ENCODE assay signal across 14 cellular contexts in the genomic region with DNA sequence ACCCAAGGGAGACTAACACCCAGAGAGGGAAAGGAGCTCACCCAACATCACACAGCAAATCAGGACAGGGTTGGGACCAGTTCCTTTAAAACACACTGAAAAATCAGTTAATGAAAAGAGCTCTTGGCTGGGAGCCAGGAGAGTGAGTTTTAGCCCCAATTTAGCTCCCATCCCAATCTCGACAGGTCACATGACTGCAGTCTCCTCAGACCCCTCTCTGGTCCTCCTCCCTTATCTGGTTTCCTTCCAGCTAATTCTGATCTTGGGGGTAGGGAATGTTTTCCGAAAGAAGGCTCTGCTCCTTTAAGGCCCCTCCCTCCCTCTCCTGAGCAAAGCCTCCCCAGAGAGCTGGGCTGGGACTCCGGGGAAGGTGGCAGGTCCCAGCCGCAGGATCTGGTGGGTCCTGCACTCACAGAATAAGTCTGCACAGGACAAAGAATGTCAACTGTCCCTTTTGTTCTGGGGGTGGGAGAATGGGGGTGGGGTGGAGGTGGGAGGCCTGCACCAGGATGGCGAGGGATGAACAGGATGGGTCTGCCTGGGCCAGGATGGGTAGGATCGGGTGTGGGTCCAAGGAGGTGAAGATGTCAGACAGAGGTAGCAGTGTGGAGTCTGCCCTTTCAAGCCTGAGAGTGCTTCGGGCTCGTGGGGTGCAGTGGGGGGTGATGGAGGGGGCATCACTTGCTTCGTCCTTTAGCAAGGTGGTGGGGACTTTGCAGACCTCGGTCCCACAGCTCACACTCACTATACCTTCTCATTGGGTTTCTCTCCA. TPM values are rescaled to one million over a fixed set of nuclear protein-coding genes. Genes with fewer than 3 reads are reported as not detected.
A peak's percentile ranks its signal among the peaks of the same experiment; 100 is the strongest.
DNase-seq lines count a peak whose midpoint lies in the region; ATAC-seq and TF ChIP-seq lines count a peak whose summit lies in the region.
"Had no signal": no experiment of that assay in that cellular context is flagged by ENCODE, and none has a peak within 500 bp of the region (broad histone marks: within the 10 kb centered on the region; RNA-seq: fewer than 3 reads in every experiment).

No MANE protein-coding gene starts in this region.

- intact Hi-C loops in natural killer cell (cut with micrococcal nuclease): no loop called here

- peak; percentile 33 for DNase-seq in NCI-H1436 (lab: John Stamatoyannopoulos, UW)
- DNase-seq in NCI-H1436 treated with DMSO at 0.1 percent for 48 hours (lab: John Stamatoyannopoulos, UW): no peak
- DNase-seq in natural killer cell: no peak
- no peak for DNase-seq in NCI-H526 (lab: John Stamatoyannopoulos, UW)
- DNase-seq: COR-L47, HFFc6, hypothalamus, NCI-H1417 treated with DMSO at 0.1 percent for 48 hours had no signal

- peak overlapping the region; percentile 47 for H3K4me3 Mint-ChIP-seq in activated T-helper 17 cell treated with anti-CD3 and anti-CD28 coated beads, Interleukin-2, amount 50 U/mL, for 72 hours
- peak overlapping the region; percentile 28 for H3K4me3 Mint-ChIP-seq in natural killer cell
- H3K4me3 Mint-ChIP-seq: HFFc6 had no signal

- peaks cover 23% of the 10 kb centered on the region for H3K4me1 Mint-ChIP-seq in activated T-helper 17 cell treated with anti-CD3 and anti-CD28 coated beads, Interleukin-2, amount 50 U/mL, for 72 hours
- H3K4me1 Mint-ChIP-seq in natural killer cell: peaks cover 14 to 44% of the 10 kb centered on the region in 2 donors

- H3K36me3 Mint-ChIP-seq in activated T-helper 17 cell treated with anti-CD3 and anti-CD28 coated beads, Interleukin-2, amount 50 U/mL, for 72 hours (ENCODE audit: low read depth): no peaks in the 10 kb centered on the region
- H3K36me3 Mint-ChIP-seq in natural killer cell: no peaks in the 10 kb centered on the region

- peak overlapping the region; percentile 76 for H3K27ac Mint-ChIP-seq in activated T-helper 17 cell treated with anti-CD3 and anti-CD28 coated beads, Interleukin-2, amount 50 U/mL, for 72 hours
- H3K27ac Mint-ChIP-seq in natural killer cell: peak overlapping the region; percentile 58 to 74

- H3K36me3 ChIP-seq in KOPT-K1 (ENCODE audit: insufficient read depth, low read length): no peaks in the 10 kb centered on the region
- H3K36me3 ChIP-seq: esophagus muscularis mucosa had no signal

- H3K9me3 Mint-ChIP-seq in activated T-helper 17 cell treated with anti-CD3 and anti-CD28 coated beads, Interleukin-2, amount 50 U/mL, for 72 hours: no peaks in the 10 kb centered on the region
- no peaks in the 10 kb centered on the region for H3K9me3 Mint-ChIP-seq in natural killer cell
- H3K9me3 Mint-ChIP-seq: HFFc6 had no signal

- H3K27ac ChIP-seq in KOPT-K1 (ENCODE audit: low read depth, low read length, poor library complexity, severe bottlenecking): peak overlapping the region; percentile 67
- H3K27ac ChIP-seq: 22Rv1, esophagus muscularis mucosa had no signal

- H3K9me3 ChIP-seq in KOPT-K1 (ENCODE audit: insufficient read depth, low read length, poor library complexity, severe bottlenecking): no peaks in the 10 kb centered on the region
- H3K9me3 ChIP-seq: esophagus muscularis mucosa had no signal

- H3K27me3 Mint-ChIP-seq in activated T-helper 17 cell treated with anti-CD3 and anti-CD28 coated beads, Interleukin-2, amount 50 U/mL, for 72 hours: no peaks in the 10 kb centered on the region
- H3K27me3 Mint-ChIP-seq in natural killer cell (ENCODE audit: low read depth in 2 of 2): no peaks in the 10 kb centered on the region

- ATAC-seq in activated T-helper 17 cell treated with anti-CD3 and anti-CD28 coated beads, Interleukin-2, amount 50 U/mL, for 72 hours (replicated peaks): no peak
- no peak for ATAC-seq in natural killer cell
- ATAC-seq in HG03095 (IDR thresholded peaks at IDR 0.05; ENCODE audit: unreplicated experiment): no peak
- no peak for ATAC-seq in GM19452 (IDR thresholded peaks at IDR 0.05; ENCODE audit: unreplicated experiment)

- TF ChIP-seq CTCF in natural killer cell (IDR thresholded peaks at IDR 0.05): no peak

RNA-seq across cellular contexts. Expression of a gene that starts 57.3 kb away (rescaled TPM):
- total RNA-seq in activated T-helper 17 cell treated with anti-CD3 and anti-CD28 coated beads, Interleukin-2, amount 50 U/mL, for 72 hours: 10 to 100 TPM; 40.3 to 56.3 TPM
- total RNA-seq in natural killer cell: 100 to 1,000 TPM; 162 to 224 (median 164) TPM
